27 cellular contexts compared by ENCODE assay signal in genomic region chr16:60651351-60651750, GRCh38.
DNase-seq lines count a peak whose midpoint lies in the region; TF ChIP-seq lines count a peak whose summit lies in the region.
"Had no signal": no experiment of that assay in that cellular context is flagged by ENCODE, and none has a peak within 500 bp of the region (broad histone marks: within the 10 kb centered on the region; RNA-seq: fewer than 3 reads in every experiment).

No MANE protein-coding gene starts in this region.

- in situ Hi-C loops in mammary epithelial cell (cut with MboI; ENCODE audit: low sequenced_read_pairs in 2 of 2) = no loop called here

- H4K20me1 ChIP-seq in mammary epithelial cell (ENCODE audit: insufficient read depth, low read length) = no peaks in the 10 kb centered on the region
- H4K20me1 ChIP-seq: BLaER1 treated with 17β-estradiol and CSF1 and Interleukin-3, amounts not matched to agents 10 nM and 100 nM had no signal

- H3K27me3 Mint-ChIP-seq in MCF 10A (ENCODE audit: insufficient read depth, unreplicated experiment) = no peaks in the 10 kb centered on the region
- H3K27me3 Mint-ChIP-seq: CD4-positive, alpha-beta memory T cell had no signal

- no peak overlapping the region for H3K27ac Mint-ChIP-seq in MCF 10A (ENCODE audit: low read depth, unreplicated experiment)
- H3K27ac Mint-ChIP-seq: CD4-positive, alpha-beta memory T cell; HFFc6 had no signal

- H3K4me3 Mint-ChIP-seq in MCF 10A (ENCODE audit: unreplicated experiment) = no peak overlapping the region
- H3K4me3 Mint-ChIP-seq: CD4-positive, alpha-beta memory T cell; HFFc6 had no signal

- CTCF ChIA-PET in mammary epithelial cell (lab: Charles Lee; ENCODE audit: low non-redundant PET) (no interaction called here), MCF 10A (lab: Yijun Ruan, JAX) (no interaction called here)

- H3K4me1 ChIP-seq in mammary epithelial cell (ENCODE audit: insufficient read depth, low read length) = peaks cover 31% of the 10 kb centered on the region
- H3K4me1 ChIP-seq: BLaER1 treated with 17β-estradiol and CSF1 and Interleukin-3, amounts not matched to agents 10 nM and 100 nM; HAP-1 had no signal

- no peaks in the 10 kb centered on the region for H3K27me3 ChIP-seq in mammary epithelial cell (ENCODE audit: insufficient read depth, low read length)
- H3K27me3 ChIP-seq: BLaER1 treated with 17β-estradiol and CSF1 and Interleukin-3, amounts not matched to agents 10 nM and 100 nM had no signal

- H3K4me2 ChIP-seq in mammary epithelial cell (ENCODE audit: insufficient read depth, low read depth, low read length) = no peak overlapping the region
- H3K4me2 ChIP-seq: BLaER1 treated with 17β-estradiol and CSF1 and Interleukin-3, amounts not matched to agents 10 nM and 100 nM; PC-9 had no signal

- no peak overlapping the region for H2AFZ ChIP-seq in mammary epithelial cell (ENCODE audit: low read depth, low read length)
- H2AFZ ChIP-seq: PC-9 had no signal

- intact Hi-C loops in mammary epithelial cell (cut with micrococcal nuclease) (no loop called here), MCF 10A (cut with micrococcal nuclease) (no loop called here)

- no peaks in the 10 kb centered on the region for H3K9me3 ChIP-seq in mammary epithelial cell (replicated peaks; ENCODE audit: insufficient read depth, low read length)
- H3K9me3 ChIP-seq: BLaER1 treated with 17β-estradiol and CSF1 and Interleukin-3, amounts not matched to agents 10 nM and 100 nM; HAP-1 had no signal

- BruUV-seq in mammary epithelial cell (replicated peaks; lab: Mats Ljungman, UMichigan) = no TSS peak
- no TSS peak for BruUV-seq in MCF 10A (replicated peaks; lab: Mats Ljungman, UMichigan)

- dilution Hi-C loops in mammary epithelial cell (cut with HindIII; ENCODE audit: low sequenced_read_pairs) = no loop called here

- POLR2A ChIA-PET in MCF 10A (lab: Yijun Ruan, JAX) = no interaction called here

- no peak overlapping the region for H3K9ac ChIP-seq in mammary epithelial cell (ENCODE audit: insufficient read depth, low read length)
- H3K9ac ChIP-seq: BLaER1 treated with 17β-estradiol and CSF1 and Interleukin-3, amounts not matched to agents 10 nM and 100 nM had no signal

- H3K36me3 Mint-ChIP-seq in MCF 10A (ENCODE audit: insufficient read depth, unreplicated experiment) = no peaks in the 10 kb centered on the region
- H3K36me3 Mint-ChIP-seq: CD4-positive, alpha-beta memory T cell had no signal

- no peaks in the 10 kb centered on the region for H3K9me3 Mint-ChIP-seq in MCF 10A (ENCODE audit: unreplicated experiment)

- TF ChIP-seq CTCF in mammary epithelial cell (conservative IDR thresholded peaks at IDR 0.05 in 1 of 2, IDR thresholded peaks at IDR 0.05 in 1 of 2; ENCODE audit: extremely low read depth in 1 of 2, insufficient read depth in 1 of 2, low read depth in 1 of 2, low read length in 2 of 2) (no peak), MCF 10A (IDR thresholded peaks at IDR 0.05; ENCODE audit: unreplicated experiment) (no peak), epithelial cell of esophagus (IDR thresholded peaks at IDR 0.05; ENCODE audit: insufficient read depth, low read depth, low read length, missing control alignments) (no peak)

- H3K36me3 ChIP-seq in mammary epithelial cell (ENCODE audit: insufficient read depth, low read length) = no peaks in the 10 kb centered on the region
- H3K36me3 ChIP-seq: BLaER1 treated with 17β-estradiol and CSF1 and Interleukin-3, amounts not matched to agents 10 nM and 100 nM; HAP-1 had no signal

- no peaks in the 10 kb centered on the region for H3K79me2 ChIP-seq in mammary epithelial cell (ENCODE audit: insufficient read depth, low read length)

- peaks cover 14% of the 10 kb centered on the region for H3K4me1 Mint-ChIP-seq in MCF 10A (ENCODE audit: insufficient read depth, unreplicated experiment)
- H3K4me1 Mint-ChIP-seq: CD4-positive, alpha-beta memory T cell had no signal

- H3K4me3 ChIP-seq in mammary epithelial cell (replicated peaks in 1 of 3; ENCODE audit: insufficient read depth in 1 of 3, low read depth in 2 of 3, low read length in 3 of 3) (no peak overlapping the region), epithelial cell of esophagus (ENCODE audit: low read length) (no peak overlapping the region)
- H3K4me3 ChIP-seq: BLaER1 treated with 17β-estradiol and CSF1 and Interleukin-3, amounts not matched to agents 10 nM and 100 nM; HAP-1; PC-9 had no signal

- DNase-seq in mammary epithelial cell (peak; percentile 34), MCF 10A (ENCODE audit: unreplicated experiment) (no peak), RKO (ENCODE audit: low spot score) (peak; percentile 11), epithelial cell of esophagus (ENCODE audit: low read depth) (peak; percentile 75), T-helper 9 cell (no peak), HT-29 (ENCODE audit: low spot score) (no peak)
- DNase-seq in effector CD8-positive, alpha-beta T cell (lab: John Stamatoyannopoulos, UW) = no peak
- DNase-seq in activated T-cell treated with anti-CD3 and anti-CD28 coated beads, Interleukin-2, amount 50 U/mL, for 1 hour = no peak
- DNase-seq: ACHN; AML-193; CD4-positive, alpha-beta memory T cell; COR-L47; DMS53; GOT3; HFFc6; Karpas-422; NCI-H1417; NCI-H1694; NCI-H2029 treated with DMSO at 0.1 percent for 48 hours; NCI-H2227 treated with DMSO at 0.1 percent for 48 hours; NCI-H526 treated with DMSO at 0.1 percent for 48 hours; PC-9; RPMI8226; SHP77 had no signal

- H3K27ac ChIP-seq in mammary epithelial cell (ENCODE audit: insufficient read depth, low read depth, low read length) = no peak overlapping the region
- H3K27ac ChIP-seq: 22Rv1; BLaER1 treated with 17β-estradiol and CSF1 and Interleukin-3, amounts not matched to agents 10 nM and 100 nM; PC-9 had no signal

- 100% methylated on average over 3 of the region's 3 CpGs for WGBS in mammary epithelial cell (ENCODE audit: low coverage, missing lambda C conversion rate)

Comparison
In these comparisons a context has a peak if more than half of its experiments do, and no peak if none do; other contexts are left out.
1. DNase-seq: peak in mammary epithelial cell (single experiment), RKO (single experiment) and epithelial cell of esophagus (single experiment); none in MCF 10A (single experiment), effector CD8-positive, alpha-beta T cell (single experiment), activated T-cell treated with anti-CD3 and anti-CD28 coated beads, Interleukin-2, amount 50 U/mL, for 1 hour (single experiment), T-helper 9 cell (single experiment) and HT-29 (single experiment).